ENCODE assay signal across 26 cellular contexts in genomic region chr6:168363811-168364792, GRCh38. TPM values are rescaled to one million over a fixed set of nuclear protein-coding genes. Genes with fewer than 3 reads are reported as not detected.
DNase-seq lines count a peak whose midpoint lies in the region; ATAC-seq, FAIRE-seq and TF ChIP-seq lines count a peak whose summit lies in the region.
"Had no signal": no experiment of that assay in that cellular context is flagged by ENCODE, and none has a peak within 500 bp of the region (broad histone marks: within the 10 kb centered on the region; RNA-seq: fewer than 3 reads in every experiment).

No MANE protein-coding gene starts in this region.

- no peak overlapping the region for H4K12ac ChIP-seq in trophoblast cell (ENCODE audit: low read depth, low read length)

- H3K27ac Mint-ChIP-seq in stimulated activated naive CD8-positive, alpha-beta T cell treated with anti-CD3 and anti-CD28 coated beads, Interleukin-15, amount 100 ng/mL, for 72 hours: no peak overlapping the region
- no peak overlapping the region for H3K27ac Mint-ChIP-seq in T-cell
- H3K27ac Mint-ChIP-seq: CD8-positive, alpha-beta T cell; HFFc6 had no signal

- TF ChIP-seq EP300 in HepG2 (IDR thresholded peaks at IDR 0.05; ENCODE audit: low read depth in 2 of 2, low read length in 2 of 2) (no peak), HepG2 (CRISPR knock-in tag; IDR thresholded peaks at IDR 0.05; ENCODE audit: borderline replicate concordance) (no peak)

- H3K36me3 Mint-ChIP-seq in T-cell: no peaks in the 10 kb centered on the region
- H3K36me3 Mint-ChIP-seq: CD8-positive, alpha-beta T cell had no signal

- no peak overlapping the region for H2BK12ac ChIP-seq in trophoblast cell (ENCODE audit: low read length)

- no peak overlapping the region for H3K27ac ChIP-seq in HepG2 (ENCODE audit: extremely low read length, insufficient read depth, low read length)
- no peak overlapping the region for H3K27ac ChIP-seq in trophoblast cell (ENCODE audit: low read depth, low read length)
- no peak overlapping the region for H3K27ac ChIP-seq in upper lobe of right lung
- no peak overlapping the region for H3K27ac ChIP-seq in thyroid gland
- H3K27ac ChIP-seq: A549; BLaER1 treated with 17β-estradiol and CSF1 and Interleukin-3, amounts not matched to agents 10 nM and 100 nM; SJSA1 had no signal

- CTCF ChIA-PET in HepG2 (lab: Yijun Ruan, JAX; ENCODE audit: low intra/inter-chr PET ratio, low total read pairs): no interaction called here
- CTCF ChIA-PET in T-cell (lab: Charles Lee): no interaction called here

- H3K14ac ChIP-seq in trophoblast cell (ENCODE audit: low read length): no peak overlapping the region

- TF ChIP-seq CTCF in HepG2 (CRISPR knock-in tag; IDR thresholded peaks at IDR 0.05) (no peak), upper lobe of right lung (IDR thresholded peaks at IDR 0.05) (no peak), thyroid gland (IDR thresholded peaks at IDR 0.05) (no peak)

- H3K27me3 Mint-ChIP-seq in stimulated activated naive CD8-positive, alpha-beta T cell treated with anti-CD3 and anti-CD28 coated beads, Interleukin-15, amount 100 ng/mL, for 72 hours: peaks cover 43% of the 10 kb centered on the region
- peaks cover 12 to 15% of the 10 kb centered on the region in 2 donors for H3K27me3 Mint-ChIP-seq in T-cell

- TF ChIP-seq POLR2A in HepG2 (IDR thresholded peaks at IDR 0.05; ENCODE audit: insufficient read depth in 1 of 2, low read depth in 2 of 2, low read length in 2 of 2) (no peak), thyroid gland (IDR thresholded peaks at IDR 0.05) (no peak)

- H3K9ac ChIP-seq in HepG2 (ENCODE audit: insufficient read depth, low read depth, low read length) (no peak overlapping the region), trophoblast cell (ENCODE audit: low read length) (no peak overlapping the region)
- H3K9ac ChIP-seq: BLaER1 treated with 17β-estradiol and CSF1 and Interleukin-3, amounts not matched to agents 10 nM and 100 nM had no signal

- no peak overlapping the region for H3K4me2 ChIP-seq in HepG2 (ENCODE audit: low read depth, low read length)
- H3K4me2 ChIP-seq in trophoblast cell (ENCODE audit: low read length): no peak overlapping the region
- H3K4me2 ChIP-seq: A549; BLaER1 treated with 17β-estradiol and CSF1 and Interleukin-3, amounts not matched to agents 10 nM and 100 nM had no signal

- H3K4me1 Mint-ChIP-seq in stimulated activated naive CD8-positive, alpha-beta T cell treated with anti-CD3 and anti-CD28 coated beads, Interleukin-15, amount 100 ng/mL, for 72 hours: no peaks in the 10 kb centered on the region
- H3K4me1 Mint-ChIP-seq in T-cell: peaks cover 0 to 2% (median 0%) of the 10 kb centered on the region in 3 donors

- peaks cover 0 to 6% of the 10 kb centered on the region in 2 donors for H3K9me3 Mint-ChIP-seq in stimulated activated naive CD8-positive, alpha-beta T cell treated with anti-CD3 and anti-CD28 coated beads, Interleukin-15, amount 100 ng/mL, for 72 hours
- peaks cover 0 to 11% (median 0%) of the 10 kb centered on the region in 3 donors for H3K9me3 Mint-ChIP-seq in T-cell

- H2AK5ac ChIP-seq in trophoblast cell (ENCODE audit: low read length): peak overlapping the region; percentile 55

- FAIRE-seq in HepG2 (lab: Jason Lieb, UNC): no peak
- FAIRE-seq: A549, GM12878, H1 had no signal

- peaks cover 7 to 41% of the 10 kb centered on the region in 2 experiments; a peak in 4 of 5 replicates for H3K27me3 ChIP-seq in HepG2 (ENCODE audit: control insufficient read depth in 1 of 2, insufficient read depth in 2 of 2, low read length in 2 of 2)
- no peaks in the 10 kb centered on the region for H3K27me3 ChIP-seq in trophoblast cell (ENCODE audit: insufficient read depth, low read length)
- no peaks in the 10 kb centered on the region for H3K27me3 ChIP-seq in upper lobe of right lung
- no peaks in the 10 kb centered on the region for H3K27me3 ChIP-seq in thyroid gland
- H3K27me3 ChIP-seq: SJSA1 had no signal

- H4K20me1 ChIP-seq in HepG2 (ENCODE audit: insufficient read depth, low read length): no peaks in the 10 kb centered on the region
- H4K20me1 ChIP-seq: BLaER1 treated with 17β-estradiol and CSF1 and Interleukin-3, amounts not matched to agents 10 nM and 100 nM had no signal

- WGBS in HepG2 (ENCODE audit: low lambda C conversion rate): 32% methylated on average over 13 of the region's 13 CpGs
- no CpG with 5 or more reads among the region's 13 CpGs for WGBS in trophoblast cell (ENCODE audit: extremely low coverage, insufficient coverage, insufficient read length)
- 49 to 52% methylated on average over 13 of the region's 13 CpGs for WGBS in thyroid gland, 2 donors

- H2AFZ ChIP-seq in HepG2 (ENCODE audit: low read length) (no peak overlapping the region), trophoblast cell (ENCODE audit: insufficient read depth, low read length, poor library complexity) (no peak overlapping the region)

- no peak overlapping the region for H2BK5ac ChIP-seq in trophoblast cell (ENCODE audit: low read depth, low read length, poor library complexity)

- H2BK120ac ChIP-seq in trophoblast cell (ENCODE audit: insufficient read depth, low read length, poor library complexity): no peak overlapping the region

- H3K4ac ChIP-seq in trophoblast cell (ENCODE audit: low read depth, low read length): no peak overlapping the region

- no peaks in the 10 kb centered on the region for H3K4me1 ChIP-seq in HepG2 (ENCODE audit: insufficient read depth, low read length)
- H3K4me1 ChIP-seq in trophoblast cell (ENCODE audit: control insufficient read depth in 1 of 2, insufficient read depth in 2 of 2, low read length in 2 of 2): peaks cover 6 to 14% of the 10 kb centered on the region in 2 experiments
- peaks cover 3% of the 10 kb centered on the region for H3K4me1 ChIP-seq in upper lobe of right lung
- H3K4me1 ChIP-seq in thyroid gland: no peaks in the 10 kb centered on the region
- H3K4me1 ChIP-seq: A549, SJSA1 had no signal

- DNase-seq in stimulated activated naive CD8-positive, alpha-beta T cell treated with anti-CD3 and anti-CD28 coated beads, Interleukin-15, amount 100 ng/mL, for 72 hours: no peak
- DNase-seq in stimulated activated naive CD8-positive, alpha-beta T cell treated with anti-CD3 and anti-CD28 coated beads, Interleukin-15, Interleukin-2, amounts not matched to agents 100 U/mL and 50 U/mL, for 24 hours: no peak
- DNase-seq in HepG2 (ENCODE audit: low spot score) (no peak), trophoblast cell (no peak), upper lobe of right lung (peak; percentile 25), SIG-M5 (lab: John Stamatoyannopoulos, UW) (no peak), T-cell (no peak), thyroid gland (no peak)
- DNase-seq: Calu3; CD8-positive, alpha-beta T cell; DMS53; EL; HFFc6; Karpas-422; NCI-H1436; NCI-H2029 treated with DMSO at 0.1 percent for 48 hours; NCI-H2171; NCI-H526 treated with DMSO at 0.1 percent for 48 hours had no signal

- no peak overlapping the region for H4K91ac ChIP-seq in trophoblast cell (ENCODE audit: low read depth, low read length)

- H3K79me1 ChIP-seq in trophoblast cell (ENCODE audit: low read length): peaks cover 4% of the 10 kb centered on the region

- intact Hi-C loops in HepG2 (cut with micrococcal nuclease; ENCODE audit: unreplicated experiment) (no loop called here), upper lobe of right lung (cut with DNase I) (no loop called here), thyroid gland (cut with DNase I) (no loop called here)

- no peak overlapping the region for H3K4me3 Mint-ChIP-seq in stimulated activated naive CD8-positive, alpha-beta T cell treated with anti-CD3 and anti-CD28 coated beads, Interleukin-15, amount 100 ng/mL, for 72 hours
- no peak overlapping the region for H3K4me3 Mint-ChIP-seq in T-cell
- H3K4me3 Mint-ChIP-seq: CD8-positive, alpha-beta T cell; HFFc6 had no signal

- peak; percentile 12 for ATAC-seq in stimulated activated naive CD8-positive, alpha-beta T cell treated with anti-CD3 and anti-CD28 coated beads, Interleukin-15, amount 100 ng/mL, for 72 hours
- ATAC-seq in stimulated activated naive CD8-positive, alpha-beta T cell treated with anti-CD3 and anti-CD28 coated beads, Interleukin-15, Interleukin-2, amounts not matched to agents 100 U/mL and 50 U/mL, for 24 hours: no peak
- no peak for ATAC-seq in HepG2
- no peak for ATAC-seq in upper lobe of right lung
- ATAC-seq in T-cell (replicated peaks in 1 of 4): no peak
- ATAC-seq: A549; CD8-positive, alpha-beta T cell; GM12878; Panc1 had no signal

- H3K23ac ChIP-seq in trophoblast cell (ENCODE audit: low read length): no peak overlapping the region

- H3K9me3 ChIP-seq in HepG2 (ENCODE audit: low read length) (no peaks in the 10 kb centered on the region), trophoblast cell (ENCODE audit: insufficient read depth, low read depth, low read length) (peaks cover 5% of the 10 kb centered on the region), upper lobe of right lung (no peaks in the 10 kb centered on the region), thyroid gland (no peaks in the 10 kb centered on the region)
- H3K9me3 ChIP-seq: A549 had no signal

- H3K36me3 ChIP-seq in HepG2 (replicated peaks in 1 of 2; ENCODE audit: control insufficient read depth in 1 of 2, insufficient read depth in 2 of 2, low read length in 2 of 2) (no peaks in the 10 kb centered on the region), trophoblast cell (ENCODE audit: control insufficient read depth in 1 of 2, insufficient read depth in 2 of 2, low read length in 2 of 2) (no peaks in the 10 kb centered on the region), upper lobe of right lung (no peaks in the 10 kb centered on the region), thyroid gland (no peaks in the 10 kb centered on the region)
- H3K36me3 ChIP-seq: BLaER1 treated with 17β-estradiol and CSF1 and Interleukin-3, amounts not matched to agents 10 nM and 100 nM; SJSA1 had no signal

- H3K18ac ChIP-seq in trophoblast cell (ENCODE audit: low read length): no peak overlapping the region

- TF ChIP-seq RAD21 in HepG2 (CRISPR knock-in tag; IDR thresholded peaks at IDR 0.05): no peak

- in situ Hi-C loops in HepG2 (cut with HindIII; ENCODE audit: extremely low pct_ligation_motif_present, low pct_unique_long_range_greater_than_20kb): no loop called here

- H3K79me2 ChIP-seq in HepG2 (ENCODE audit: insufficient read depth, low read length) (no peaks in the 10 kb centered on the region), trophoblast cell (ENCODE audit: control insufficient read depth, insufficient read depth, low read length, poor library complexity) (no peaks in the 10 kb centered on the region)

- POLR2A ChIA-PET in HepG2 (lab: Yijun Ruan, JAX) (no interaction called here), T-cell (lab: Charles Lee) (no interaction called here)

- no peak overlapping the region for H4K8ac ChIP-seq in trophoblast cell (ENCODE audit: low read depth, low read length)

- BruUV-seq in HepG2 (replicated peaks; lab: Mats Ljungman, UMichigan): no TSS peak

- H3K4me3 ChIP-seq in HepG2 (replicated peaks in 1 of 3; ENCODE audit: insufficient read depth in 1 of 3, low read depth in 2 of 3, low read length in 3 of 3) (no peak overlapping the region), trophoblast cell (ENCODE audit: low read depth, low read length) (no peak overlapping the region), upper lobe of right lung (no peak overlapping the region), thyroid gland (replicated peaks in 1 of 3) (no peak overlapping the region)
- H3K4me3 ChIP-seq: A549; BLaER1 treated with 17β-estradiol and CSF1 and Interleukin-3, amounts not matched to agents 10 nM and 100 nM; GM12878; SJSA1 had no signal

RNA-seq across cellular contexts. Expression of gene DACT2, which starts 44.5 kb away (rescaled TPM):
- total RNA-seq in HepG2 (2016; rRNA removed; fragmentation: Illumina TruSeq; extraction: Trizol) (not detected in 2 replicates), upper lobe of right lung (2.5 TPM), T-cell (not detected), thyroid gland (under 1 TPM in 1 of 4 donors, not detected in 3; 0.27 TPM)
- not detected in 2 replicates for total RNA-seq in HepG2 (2016; cell fraction: cytosol; rRNA removed; fragmentation: Illumina TruSeq; extraction: Trizol; ENCODE audit: low read depth)
- not detected in 2 replicates for total RNA-seq in HepG2 (2016; cell fraction: insoluble cytoplasmic fraction; rRNA removed; fragmentation: Illumina TruSeq; extraction: Trizol)
- not detected in 2 replicates for total RNA-seq in HepG2 (2016; cell fraction: membrane; rRNA removed; fragmentation: Illumina TruSeq; extraction: Trizol)
- total RNA-seq in HepG2 (2016; cell fraction: nucleus; rRNA removed; fragmentation: Illumina TruSeq; extraction: Trizol): not detected in 2 replicates
- 0.10 and 0.15 TPM in 2 replicates for polyA plus RNA-seq in HepG2 (2011; rRNA removed)
- polyA plus RNA-seq in HepG2 (2011; cell fraction: cytosol; rRNA removed): 0.12 and 0.23 TPM in 2 replicates
- polyA plus RNA-seq in HepG2 (2011; cell fraction: nucleus; rRNA removed): 0.23 and 0.45 TPM in 2 replicates
- polyA plus RNA-seq in HepG2 (2012): not detected in 2 replicates
- polyA plus RNA-seq in HepG2 (2016; cell fraction: cytosol; fragmentation: Illumina TruSeq; extraction: Trizol; ENCODE audit: low read depth): not detected in 2 replicates
- polyA plus RNA-seq in HepG2 (2016; cell fraction: insoluble cytoplasmic fraction; fragmentation: Illumina TruSeq; extraction: Trizol; ENCODE audit: low read depth): not detected in 2 replicates
- polyA plus RNA-seq in HepG2 (2016; cell fraction: membrane; fragmentation: Illumina TruSeq; extraction: Trizol; ENCODE audit: low read depth): not detected in 2 replicates
- polyA plus RNA-seq in HepG2 (2016; cell fraction: nucleus; fragmentation: Illumina TruSeq; extraction: Trizol; ENCODE audit: insufficient read depth, low read depth): not detected in 2 replicates
- polyA minus RNA-seq in HepG2 (2011; rRNA and poly(A)+ RNA removed; ENCODE audit: low replicate concordance): 0.26 TPM in 1 of 2 replicates, not detected in the other
- polyA minus RNA-seq in HepG2 (2011; cell fraction: cytosol; rRNA and poly(A)+ RNA removed): 0.26 and 0.30 TPM in 2 replicates
- polyA minus RNA-seq in HepG2 (2011; cell fraction: nucleus; rRNA and poly(A)+ RNA removed): 0.25 TPM in 1 of 2 replicates, not detected in the other
- 30.3 and 30.7 TPM in 2 replicates for polyA plus RNA-seq in trophoblast cell (2013)
- total RNA-seq: Calu3; CD8-positive, alpha-beta T cell; GM12878; HFFc6; HT-29; MCF 10A; SJSA1 had no signal
- polyA plus RNA-seq: GM12878 had no signal
